ENCODE assay signal across 20 cellular contexts in genomic region chr2:42245392-42245791, GRCh38.
"Had no signal": no experiment of that assay in that cellular context is flagged by ENCODE, and none has a peak within 500 bp of the region (broad histone marks: within the 10 kb centered on the region; RNA-seq: fewer than 3 reads in every experiment).

No MANE protein-coding gene starts in this region.

- H3K27ac ChIP-seq: RWPE1 had no signal

- ATAC-seq: Panc1, PC-3, SK-N-SH treated with all-trans-retinoic acid at 6 μM for 48 hours had no signal

- DNase-seq: KBM-7, NCI-H1092, NCI-H1105 treated with DMSO at 0.1 percent for 48 hours, NCI-H1417 treated with DMSO at 0.1 percent for 48 hours, NCI-H146, NCI-H1694 treated with DMSO at 0.1 percent for 48 hours, NCI-H2029, NCI-H2081 treated with DMSO at 0.1 percent for 48 hours, NCI-H2171, NCI-H226, NCI-H446, NCI-H510A, NCI-H524 treated with DMSO at 0.1 percent for 48 hours, NCI-H69, NCI-H774, PC-3, SHP77 had no signal
